Comparison of ENCODE assay signal across 31 cellular contexts in the genomic region with DNA sequence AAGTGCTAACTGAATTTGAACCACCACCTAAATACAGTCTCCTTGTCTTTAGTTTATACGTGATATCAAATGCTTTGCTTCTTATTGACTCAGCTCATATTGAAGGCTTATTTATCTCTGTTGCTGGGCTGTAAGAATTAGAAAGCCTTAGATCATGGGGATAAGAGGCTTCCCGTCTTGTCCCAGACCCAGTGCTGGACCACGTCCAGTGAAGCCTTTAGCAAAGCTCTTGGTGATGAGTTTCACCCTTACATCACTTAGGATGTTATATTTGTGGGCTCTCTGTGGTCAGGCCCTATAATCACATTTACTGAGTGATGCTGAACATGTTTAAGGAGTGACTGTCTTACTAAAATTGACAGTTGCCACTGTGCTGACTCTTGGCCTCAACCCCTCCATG. TPM values are rescaled to one million over a fixed set of nuclear protein-coding genes. Genes with fewer than 3 reads are reported as not detected.
DNase-seq lines count a peak whose midpoint lies in the region; FAIRE-seq and TF ChIP-seq lines count a peak whose summit lies in the region.
"Had no signal": no experiment of that assay in that cellular context is flagged by ENCODE, and none has a peak within 500 bp of the region (broad histone marks: within the 10 kb centered on the region; RNA-seq: fewer than 3 reads in every experiment).

No MANE protein-coding gene starts in this region.

- no peak overlapping the region for H3K9ac ChIP-seq in astrocyte (ENCODE audit: low read length)
- no peak overlapping the region for H3K9ac ChIP-seq in mesenchymal stem cell (ENCODE audit: low read length)

- no peaks in the 10 kb centered on the region for H3K9me3 Mint-ChIP-seq in astrocyte (ENCODE audit: unreplicated experiment)
- H3K9me3 Mint-ChIP-seq: activated naive CD4-positive, alpha-beta T cell treated with anti-CD3 and anti-CD28 coated beads for 36 hours; activated T-cell treated with anti-CD3 and anti-CD28 coated beads, Interleukin-2, amount 50 U/mL, for 4 hours; CD4-positive, alpha-beta memory T cell; neural crest cell; T-cell had no signal

- TF ChIP-seq CTCF in astrocyte (IDR thresholded peaks at IDR 0.05; ENCODE audit: insufficient read depth, low read depth, low read length), result no peak
- no peak for TF ChIP-seq CTCF in OCI-LY7 (conservative IDR thresholded peaks at IDR 0.05; ENCODE audit: low read length)

- H3K79me1 ChIP-seq in mesenchymal stem cell (replicated peaks; ENCODE audit: low read length, poor library complexity, severe bottlenecking), result no peaks in the 10 kb centered on the region

- BruUV-seq in OCI-LY7 (replicated peaks; lab: Mats Ljungman, UMichigan), result no TSS peak

- H3K27me3 ChIP-seq in astrocyte (ENCODE audit: insufficient read depth, low read length) (peaks cover 4% of the 10 kb centered on the region), mesenchymal stem cell (ENCODE audit: control insufficient read depth in 1 of 2, insufficient read depth in 1 of 2, low read length in 2 of 2) (peaks cover 0 to 41% of the 10 kb centered on the region in 2 experiments)
- H3K27me3 ChIP-seq: tibial artery had no signal

- H3K27ac Mint-ChIP-seq in astrocyte (ENCODE audit: unreplicated experiment), result no peak overlapping the region
- H3K27ac Mint-ChIP-seq: activated CD4-positive, alpha-beta T cell treated with anti-CD3 and anti-CD28 coated beads for 36 hours; activated naive CD4-positive, alpha-beta T cell treated with anti-CD3 and anti-CD28 coated beads for 36 hours; CD4-positive, alpha-beta memory T cell; T-cell had no signal

- no peak overlapping the region for H3K4me3 Mint-ChIP-seq in astrocyte (ENCODE audit: unreplicated experiment)
- H3K4me3 Mint-ChIP-seq: activated CD4-positive, alpha-beta T cell treated with anti-CD3 and anti-CD28 coated beads for 36 hours; activated naive CD4-positive, alpha-beta T cell treated with anti-CD3 and anti-CD28 coated beads for 36 hours; activated T-cell treated with anti-CD3 and anti-CD28 coated beads, Interleukin-2, amount 50 U/mL, for 4 hours; CD4-positive, alpha-beta memory T cell; neural crest cell; T-cell had no signal

- H3K4me2 ChIP-seq in astrocyte (ENCODE audit: low read length), result no peak overlapping the region
- no peak overlapping the region for H3K4me2 ChIP-seq in mesenchymal stem cell (ENCODE audit: low read length, poor library complexity, severe bottlenecking)
- no peak overlapping the region for H3K4me2 ChIP-seq in OCI-LY7 (ENCODE audit: low read length)

- DNase-seq in ELR (ENCODE audit: low read depth) (peak; percentile 15), NCI-H226 (peak; percentile 29), astrocyte (ENCODE audit: low read depth) (peak; percentile 31), mesenchymal stem cell (peak; percentile 53), NCI-H128 (lab: John Stamatoyannopoulos, UW; ENCODE audit: unreplicated experiment) (no peak), T-helper 2 cell (no peak), OCI-LY7 (ENCODE audit: low spot score) (no peak)
- DNase-seq in activated T-cell treated with anti-CD3 and anti-CD28 coated beads, Interleukin-2, amount 50 U/mL, for 1 hour, result no peak
- DNase-seq: activated CD4-positive, alpha-beta T cell treated with anti-CD3 and anti-CD28 coated beads for 36 hours; activated CD8-positive, alpha-beta memory T cell treated with anti-CD3 and anti-CD28 coated beads for 24 hours; activated naive CD4-positive, alpha-beta T cell treated with anti-CD3 and anti-CD28 coated beads for 36 hours; activated T-cell treated with anti-CD3 and anti-CD28 coated beads, Interleukin-2, amount 50 U/mL, for 4 hours; anterior cingulate cortex; CD4-positive, alpha-beta memory T cell; central memory CD4-positive, alpha-beta T cell; foreskin keratinocyte; hypothalamus; mucosa of descending colon; NCI-H526 treated with DMSO at 0.1 percent for 48 hours; stimulated activated CD4-positive, alpha-beta T cell treated with anti-CD3 and anti-CD28 coated beads, Interleukin-4, amount 100 ng/mL, for 24 hours; stimulated activated naive CD4-positive, alpha-beta T cell treated with Interleukin-2 at 50 U/mL for 16 hours; T-cell; tibial artery had no signal

- H3K36me3 ChIP-seq in astrocyte (ENCODE audit: insufficient read depth, low read length), result no peaks in the 10 kb centered on the region
- H3K36me3 ChIP-seq in mesenchymal stem cell (ENCODE audit: control insufficient read depth in 1 of 2, insufficient read depth in 2 of 2, low read depth in 1 of 2, low read length in 2 of 2), result no peaks in the 10 kb centered on the region
- no peaks in the 10 kb centered on the region for H3K36me3 ChIP-seq in OCI-LY7 (ENCODE audit: insufficient read depth, low read length)
- H3K36me3 ChIP-seq: prostate gland, tibial artery had no signal

- no peaks in the 10 kb centered on the region for H3K36me3 Mint-ChIP-seq in astrocyte (ENCODE audit: low read depth, unreplicated experiment)
- H3K36me3 Mint-ChIP-seq: CD4-positive, alpha-beta memory T cell; T-cell had no signal

- no peaks in the 10 kb centered on the region for H3K79me2 ChIP-seq in astrocyte (ENCODE audit: insufficient read depth, low read length)
- H3K79me2 ChIP-seq in OCI-LY7 (ENCODE audit: insufficient read depth, low read depth, low read length), result no peaks in the 10 kb centered on the region

- no peak overlapping the region for H3K14ac ChIP-seq in mesenchymal stem cell (ENCODE audit: low read length in 2 of 2)

- no peak overlapping the region for H2BK5ac ChIP-seq in mesenchymal stem cell (ENCODE audit: low read depth, low read length, poor library complexity, severe bottlenecking)

- no peak overlapping the region for H2BK15ac ChIP-seq in mesenchymal stem cell (ENCODE audit: low read depth, poor library complexity, severe bottlenecking)

- H4K20me1 ChIP-seq in astrocyte (ENCODE audit: insufficient read depth, low read length) (no peaks in the 10 kb centered on the region), OCI-LY7 (ENCODE audit: insufficient read depth, low read length) (no peaks in the 10 kb centered on the region)

- no peaks in the 10 kb centered on the region for H3K9me2 ChIP-seq in OCI-LY7 (ENCODE audit: insufficient read depth, low read length)

- H3K4me3 ChIP-seq in astrocyte (ENCODE audit: insufficient read depth, low read depth, low read length) (no peak overlapping the region), mesenchymal stem cell (ENCODE audit: insufficient read depth in 1 of 2, low read depth in 1 of 2, low read length in 2 of 2) (no peak overlapping the region), OCI-LY7 (ENCODE audit: low read depth, low read length, poor library complexity, severe bottlenecking) (no peak overlapping the region)
- H3K4me3 ChIP-seq: mucosa of descending colon, prostate gland, tibial artery had no signal

- no peak overlapping the region for H2AK5ac ChIP-seq in mesenchymal stem cell (ENCODE audit: low read length, severe bottlenecking)

- no peak overlapping the region for H4K8ac ChIP-seq in mesenchymal stem cell (ENCODE audit: low read length)

- H3K27ac ChIP-seq in astrocyte (ENCODE audit: low read depth, low read length), result no peak overlapping the region
- no peak overlapping the region for H3K27ac ChIP-seq in mesenchymal stem cell (ENCODE audit: low read length, poor library complexity, severe bottlenecking)
- H3K27ac ChIP-seq in OCI-LY7 (ENCODE audit: low read depth, low read length, poor library complexity, severe bottlenecking), result no peak overlapping the region
- H3K27ac ChIP-seq: foreskin keratinocyte, prostate gland, tibial artery had no signal

- no peak overlapping the region for H2AFZ ChIP-seq in astrocyte (ENCODE audit: low read depth, low read length)
- no peak overlapping the region for H2AFZ ChIP-seq in mesenchymal stem cell (ENCODE audit: low read depth, low read length)
- no peak overlapping the region for H2AFZ ChIP-seq in OCI-LY7 (ENCODE audit: low read length)

- no peak overlapping the region for H3K4ac ChIP-seq in mesenchymal stem cell (ENCODE audit: low read depth in 1 of 2, low read length in 2 of 2)

- FAIRE-seq in astrocyte (lab: Jason Lieb, UNC), result no peak
- FAIRE-seq: endothelial cell of umbilical vein, GM19239, islet of Langerhans, TTC549 had no signal

- H3K18ac ChIP-seq in mesenchymal stem cell (ENCODE audit: low read depth in 1 of 2, low read length in 2 of 2), result no peak overlapping the region

- no peak overlapping the region for H2BK120ac ChIP-seq in mesenchymal stem cell (ENCODE audit: low read depth, low read length)

- no peak overlapping the region for H4K91ac ChIP-seq in mesenchymal stem cell (ENCODE audit: low read length)

- H3K4me1 ChIP-seq in astrocyte (ENCODE audit: insufficient read depth, low read length) (peaks cover 3% of the 10 kb centered on the region), mesenchymal stem cell (ENCODE audit: control insufficient read depth, insufficient read depth, low read depth, low read length) (no peaks in the 10 kb centered on the region), OCI-LY7 (ENCODE audit: insufficient read depth, low read length, poor library complexity, severe bottlenecking) (no peaks in the 10 kb centered on the region)
- H3K4me1 ChIP-seq: foreskin keratinocyte, prostate gland, tibial artery had no signal

- H3K23ac ChIP-seq in mesenchymal stem cell (ENCODE audit: low read length in 2 of 2), result no peak overlapping the region

- POLR2A ChIA-PET in OCI-LY7 (lab: Charles Lee), result no interaction called here

- H3K4me1 Mint-ChIP-seq in astrocyte (ENCODE audit: low read depth, unreplicated experiment), result no peaks in the 10 kb centered on the region
- H3K4me1 Mint-ChIP-seq: activated CD4-positive, alpha-beta T cell treated with anti-CD3 and anti-CD28 coated beads for 36 hours; CD4-positive, alpha-beta memory T cell; neural crest cell; T-cell had no signal

- intact Hi-C loops in OCI-LY7 (cut with micrococcal nuclease; ENCODE audit: unreplicated experiment), result no loop called here

- CTCF ChIA-PET in OCI-LY7 (lab: Charles Lee; ENCODE audit: unreplicated experiment), result no interaction called here

- no peak overlapping the region for H2BK12ac ChIP-seq in mesenchymal stem cell (ENCODE audit: low read length in 2 of 2)

- WGBS in mesenchymal stem cell, result 49% methylated on average over 3 of the region's 3 CpGs

- H3K27me3 Mint-ChIP-seq in astrocyte (ENCODE audit: low read depth, unreplicated experiment), result peaks cover 13% of the 10 kb centered on the region

- H3K9me3 ChIP-seq in astrocyte (ENCODE audit: insufficient read depth, low read depth, low read length), result no peaks in the 10 kb centered on the region
- no peaks in the 10 kb centered on the region for H3K9me3 ChIP-seq in mesenchymal stem cell (ENCODE audit: control insufficient read depth, low read length)
- H3K9me3 ChIP-seq in OCI-LY7 (ENCODE audit: low read length), result no peaks in the 10 kb centered on the region
- H3K9me3 ChIP-seq: mucosa of descending colon, prostate gland, tibial artery had no signal

RNA-seq across cellular contexts. Expression of a gene that starts 11.2 kb away (rescaled TPM):
- not detected in 2 replicates for total RNA-seq in astrocyte
- polyA plus RNA-seq in mesenchymal stem cell (2013, experiment 1 of 2), result not detected
- polyA plus RNA-seq in mesenchymal stem cell (2013, experiment 2 of 2), result not detected
- total RNA-seq in OCI-LY7 (2014; rRNA removed; shearing (Covaris generic)), result not detected in 2 replicates
- not detected in 2 replicates for total RNA-seq in OCI-LY7 (2022)
- total RNA-seq: activated CD4-positive, alpha-beta T cell treated with anti-CD3 and anti-CD28 coated beads for 36 hours; activated naive CD4-positive, alpha-beta T cell treated with anti-CD3 and anti-CD28 coated beads for 36 hours; activated T-cell treated with anti-CD3 and anti-CD28 coated beads, Interleukin-2, amount 50 U/mL, for 4 hours; CD4-positive, alpha-beta memory T cell; dermis microvascular lymphatic vessel endothelial cell; endothelial cell of umbilical vein; foreskin keratinocyte; lower leg skin; mucosa of descending colon; neural crest cell; T-cell had no signal
- polyA plus RNA-seq: CD4-positive, alpha-beta memory T cell; endothelial cell of umbilical vein; foreskin keratinocyte had no signal

Comparison
In these comparisons a context has a peak if more than half of its experiments do, and no peak if none do; other contexts are left out.
1. DNase-seq: peak in ELR (single experiment), NCI-H226 (single experiment), astrocyte (single experiment) and mesenchymal stem cell (single experiment); none in NCI-H128 (single experiment), T-helper 2 cell (0 of 5), OCI-LY7 (single experiment) and activated T-cell treated with anti-CD3 and anti-CD28 coated beads, Interleukin-2, amount 50 U/mL, for 1 hour (single experiment).